Comparison of ENCODE assay signal across 8 cellular contexts in genomic region chr5:157744055-157745011, GRCh38. TPM values are rescaled to one million over a fixed set of nuclear protein-coding genes. Genes with fewer than 3 reads are reported as not detected.
DNase-seq lines count a peak whose midpoint lies in the region; ATAC-seq, FAIRE-seq and TF ChIP-seq lines count a peak whose summit lies in the region.

No MANE protein-coding gene starts in this region.

- H3K27ac ChIP-seq in right lobe of liver (peak overlapping the region in 1 of 3 donors; percentile 53), stomach (peak overlapping the region in 3 of 5 donors; percentile 72 to 84 (median 82))

- no peak for FAIRE-seq in H54 (lab: Jason Lieb, UNC)

- no peak for TF ChIP-seq EP300 in stomach (IDR thresholded peaks at IDR 0.05)

- no peaks in the 10 kb centered on the region for H3K27me3 Mint-ChIP-seq in chondrocyte (ENCODE audit: low read depth)

- intact Hi-C loops in right lobe of liver (cut with DNase I), result no loop called here
- intact Hi-C loops in stomach (cut with DNase I; ENCODE audit: low total_unique reads), result no loop called here

- H3K36me3 Mint-ChIP-seq in chondrocyte (ENCODE audit: low read depth), result peaks cover 2% of the 10 kb centered on the region

- H3K27me3 ChIP-seq in right lobe of liver, result no peaks in the 10 kb centered on the region
- no peaks in the 10 kb centered on the region for H3K27me3 ChIP-seq in stomach

- H3K9me3 ChIP-seq in right lobe of liver (no peaks in the 10 kb centered on the region), stomach (no peaks in the 10 kb centered on the region)

- H3K4me3 ChIP-seq in right lobe of liver (peak overlapping the region; percentile 71 to 82 (median 81)), stomach (peak overlapping the region; percentile 75 to 93 (median 90))

- H3K36me3 ChIP-seq in right lobe of liver (peaks cover 0 to 2% (median 0%) of the 10 kb centered on the region in 4 donors), stomach (peaks cover 0 to 9% (median 6%) of the 10 kb centered on the region in 4 donors)

- DNase-seq in activated gamma-delta T cell (lab: John Stamatoyannopoulos, UW), result peak; percentile 18
- DNase-seq in activated gamma-delta T cell treated with Interleukin-2 at 50 U/mL for 16 hours, result no peak
- DNase-seq in SK-N-DZ (ENCODE audit: low spot score), result peak; percentile 53
- no peak for DNase-seq in chondrocyte (ENCODE audit: low spot score)
- DNase-seq in right lobe of liver, result peak; percentile 53 to 73 (median 53)
- no peak for DNase-seq in stomach
- DNase-seq in H54 (ENCODE audit: insufficient read length, low spot score), result no peak

- H3K4me1 Mint-ChIP-seq in chondrocyte (ENCODE audit: low read depth), result peaks cover 39% of the 10 kb centered on the region

- H3K4me1 ChIP-seq in right lobe of liver, result peaks cover 0 to 16% (median 0%) of the 10 kb centered on the region in 4 donors
- peaks cover 8 to 31% (median 22%) of the 10 kb centered on the region in 4 donors for H3K4me1 ChIP-seq in stomach

- TF ChIP-seq CTCF in chondrocyte (IDR thresholded peaks at IDR 0.05) (no peak), right lobe of liver (IDR thresholded peaks at IDR 0.05) (no peak), stomach (IDR thresholded peaks at IDR 0.05) (no peak)

- H3K9me3 Mint-ChIP-seq in chondrocyte (ENCODE audit: low read depth), result no peaks in the 10 kb centered on the region

- H3K4me3 Mint-ChIP-seq in chondrocyte (ENCODE audit: unreplicated experiment), result peak overlapping the region; percentile 79

- WGBS in right lobe of liver (ENCODE audit: insufficient coverage, low coverage, low lambda C conversion rate, missing lambda C conversion rate), result 16% methylated on average over 33 of the region's 55 CpGs
- WGBS in stomach, 5 donors, result 2 to 6% (median 5%) methylated on average over 25 to 55 of the region's 55 CpGs

- TF ChIP-seq POLR2A in right lobe of liver (IDR thresholded peaks at IDR 0.05) (no peak), stomach (IDR thresholded peaks at IDR 0.05) (no peak), H54 (IDR thresholded peaks at IDR 0.05; ENCODE audit: low read depth, low read length) (no peak)

- ATAC-seq in HG02885 (IDR thresholded peaks at IDR 0.05; ENCODE audit: poor library complexity, unreplicated experiment) (peak; percentile 30), right lobe of liver (peak in 1 of 4 donors; percentile 10)

- peak overlapping the region; percentile 63 for H3K27ac Mint-ChIP-seq in chondrocyte (ENCODE audit: unreplicated experiment)

RNA-seq across cellular contexts. Expression of gene LSM11, which starts 0.8 kb away (rescaled TPM):
- polyA plus RNA-seq in SK-N-DZ (2014; cell fraction: cytosol; rRNA removed), result 8.6 and 11.6 TPM in 2 replicates
- 13.4 and 14.6 TPM in 2 replicates for polyA plus RNA-seq in SK-N-DZ (2014; cell fraction: nucleus; rRNA removed)
- total RNA-seq in chondrocyte (9.9 to 10.6 TPM (median 10.0 TPM) in 3 replicates), right lobe of liver (1 to 10 TPM in 3 of 6 experiments, under 1 TPM in 3; 0.75 to 1.5 (median 1.0) TPM), stomach (10 to 100 TPM in 1 of 5 donors, 1 to 10 TPM in 4; 1.2 to 10.3 (median 4.1) TPM)
- polyA plus RNA-seq in stomach, result 1 to 10 TPM in 1 of 3 donors, under 1 TPM in 2; 0.46 to 1.6 (median 0.81) TPM

RNA-seq across cellular contexts. Expression of gene THG1L, which starts 13.1 kb away (rescaled TPM):
- 12.7 and 17.4 TPM in 2 replicates for polyA plus RNA-seq in SK-N-DZ (2014; cell fraction: cytosol; rRNA removed)
- polyA plus RNA-seq in SK-N-DZ (2014; cell fraction: nucleus; rRNA removed), result 3.3 and 6.6 TPM in 2 replicates
- total RNA-seq in chondrocyte (7.0 to 10.1 TPM (median 9.2 TPM) in 3 replicates), right lobe of liver (1 to 10 TPM; 3.3 to 7.8 (median 5.5) TPM), stomach (10 to 100 TPM in 4 of 5 donors, 1 to 10 TPM in 1; 2.9 to 29.6 (median 18.7) TPM)
- polyA plus RNA-seq in stomach, result 10 to 100 TPM; 10.2 to 20.4 (median 12.8) TPM

Comparison
In these comparisons a context has a peak if more than half of its experiments do, and no peak if none do; other contexts are left out.
1. DNase-seq: peak in activated gamma-delta T cell (single experiment), SK-N-DZ (single experiment) and right lobe of liver (3 of 3); none in activated gamma-delta T cell treated with Interleukin-2 at 50 U/mL for 16 hours (single experiment), chondrocyte (single experiment), stomach (single experiment) and H54 (single experiment).